1 cellular context compared by ENCODE assay signal in genomic region chr12:112409064-112409905, GRCh38.
TF ChIP-seq lines count a peak whose summit lies in the region.

TSS of gene RPL6 (minus strand) at chr12:112409605. CDS start at chr12:112408656, 949 bp downstream.

TF ChIP-seq in GM12878, 131 proteins besides CTCF, POLR2A, EP300 and RAD21 (continued from another document and continues in another):
- TF ChIP-seq PAX5 (IDR thresholded peaks at IDR 0.05; ENCODE audit: borderline replicate concordance, low read depth, low read length), result 0 out of 2 replicates have a peak, but pooled peaks have one; percentile 21
- TF ChIP-seq RELB (IDR thresholded peaks at IDR 0.05; ENCODE audit: low read depth), result peak; percentile 84
- TF ChIP-seq SMARCA5 (IDR thresholded peaks at IDR 0.05), result no peak; the same call in 1 of the 2 replicates
- TF ChIP-seq MTA2 (IDR thresholded peaks at IDR 0.05; ENCODE audit: low read depth), result 0 out of 2 replicates have a peak, but pooled peaks have one; percentile 38
- no peak for TF ChIP-seq CEBPZ (IDR thresholded peaks at IDR 0.05; ENCODE audit: low read depth, low read length)
- peak; percentile 83 for TF ChIP-seq ZSCAN29 (IDR thresholded peaks at IDR 0.05)
- peak; percentile 96 for TF ChIP-seq RB1 (IDR thresholded peaks at IDR 0.05; ENCODE audit: borderline replicate concordance)
- TF ChIP-seq TARDBP (IDR thresholded peaks at IDR 0.05; ENCODE audit: borderline replicate concordance), result peak; percentile 18; the same call in 1 of the 2 replicates
- TF ChIP-seq ZZZ3 (IDR thresholded peaks at IDR 0.05; ENCODE audit: control insufficient read depth, insufficient read length, low read depth), result peak; percentile 91
- TF ChIP-seq SMAD5 (IDR thresholded peaks at IDR 0.05; ENCODE audit: low read depth), result peak; percentile 99
- peak; percentile 91; the same call in 1 of the 2 replicates for TF ChIP-seq KAT2A (conservative IDR thresholded peaks at IDR 0.05; ENCODE audit: control insufficient read depth, low read depth, low read length)
- TF ChIP-seq HCFC1 (IDR thresholded peaks at IDR 0.05; ENCODE audit: low read length), result peak; percentile 87
- peak in 1 of 2 experiments; percentile 31; a peak in 1 of 4 replicates for TF ChIP-seq CEBPB (IDR thresholded peaks at IDR 0.05; ENCODE audit: borderline replicate concordance in 1 of 2, low read depth in 2 of 2, low read length in 2 of 2)
- TF ChIP-seq SMC3 (IDR thresholded peaks at IDR 0.05; ENCODE audit: borderline replicate concordance, low read length), result no peak
- TF ChIP-seq ZNF592 (IDR thresholded peaks at IDR 0.05), result no peak
- peak; percentile 89; the same call in 1 of the 2 replicates for TF ChIP-seq STAT1 (conservative IDR thresholded peaks at IDR 0.05)
- TF ChIP-seq NBN (IDR thresholded peaks at IDR 0.05), result peak; percentile 97
- no peak; the same call in 1 of the 2 replicates for TF ChIP-seq TBL1XR1 (IDR thresholded peaks at IDR 0.05; ENCODE audit: low read depth, low read length)
- no peak for TF ChIP-seq HDAC2 (IDR thresholded peaks at IDR 0.05)
- TF ChIP-seq PBX3 (IDR thresholded peaks at IDR 0.05; ENCODE audit: insufficient replicate concordance, low read depth, low read length), result no peak
- peak; percentile 34; the same call in 1 of the 2 replicates for TF ChIP-seq EED (IDR thresholded peaks at IDR 0.05; ENCODE audit: low read depth)
- TF ChIP-seq YBX1 (IDR thresholded peaks at IDR 0.05), result no peak
- TF ChIP-seq STAT3 (IDR thresholded peaks at IDR 0.05; ENCODE audit: low read depth, low read length), result no peak
- no peak for TF ChIP-seq BCL11A (IDR thresholded peaks at IDR 0.05; ENCODE audit: low read depth, low read length)
- TF ChIP-seq WRNIP1 (IDR thresholded peaks at IDR 0.05; ENCODE audit: borderline replicate concordance, low read depth, low read length), result peak; percentile 51; the same call in 1 of the 2 replicates
- peak; percentile 92 for TF ChIP-seq ZBED1 (IDR thresholded peaks at IDR 0.05; ENCODE audit: borderline replicate concordance)
- TF ChIP-seq RFX5 (IDR thresholded peaks at IDR 0.05; ENCODE audit: low read depth, low read length), result no peak
- peak; percentile 32 for TF ChIP-seq KLF5 (IDR thresholded peaks at IDR 0.05; ENCODE audit: partially characterized antibody)
- TF ChIP-seq ZNF274 (IDR thresholded peaks at IDR 0.05; ENCODE audit: insufficient read depth, insufficient read length), result no peak
- TF ChIP-seq TCF12 (IDR thresholded peaks at IDR 0.05; ENCODE audit: low read depth, low read length), result peak; percentile 66; the same call in 1 of the 2 replicates
- 0 out of 2 replicates have a peak, but pooled peaks have one; percentile 56 for TF ChIP-seq GATAD2B (conservative IDR thresholded peaks at IDR 0.05; ENCODE audit: low read depth)
- peak; percentile 99 for TF ChIP-seq MLLT1 (IDR thresholded peaks at IDR 0.05)
- TF ChIP-seq MTA3 (IDR thresholded peaks at IDR 0.05; ENCODE audit: borderline replicate concordance, low read length), result peak; percentile 22; the same call in 1 of the 2 replicates
- TF ChIP-seq BCL3 (IDR thresholded peaks at IDR 0.05; ENCODE audit: borderline replicate concordance, insufficient read depth, low read depth, low read length, poor library complexity, severe bottlenecking), result no peak
- TF ChIP-seq REST (IDR thresholded peaks at IDR 0.05; ENCODE audit: low read depth, low read length), result peak; percentile 48; the same call in 1 of the 2 replicates
- TF ChIP-seq CHD2 (IDR thresholded peaks at IDR 0.05; ENCODE audit: borderline replicate concordance, low read depth, low read length), result no peak; the same call in 1 of the 2 replicates
- TF ChIP-seq NR2F1 (conservative IDR thresholded peaks at IDR 0.05), result peak; percentile 19; the same call in 1 of the 2 replicates
- no peak for TF ChIP-seq TCF3 (IDR thresholded peaks at IDR 0.05; ENCODE audit: borderline replicate concordance, insufficient read depth, low read depth, low read length)
- TF ChIP-seq NR2C2 (IDR thresholded peaks at IDR 0.05; ENCODE audit: borderline replicate concordance, control insufficient read depth, insufficient read length, low read depth), result no peak
- peak; percentile 45 for TF ChIP-seq MEF2B (IDR thresholded peaks at IDR 0.05; ENCODE audit: partially characterized antibody, poor library complexity, severe bottlenecking)
- peak; percentile 91; the same call in 1 of the 2 replicates for TF ChIP-seq LARP7 (IDR thresholded peaks at IDR 0.05)
- peak; percentile 46; the same call in 1 of the 2 replicates for TF ChIP-seq SPI1 (IDR thresholded peaks at IDR 0.05; ENCODE audit: borderline replicate concordance, insufficient read depth, low read depth, low read length)
